ENCODE assay signal across 9 cellular contexts in the genomic region with DNA sequence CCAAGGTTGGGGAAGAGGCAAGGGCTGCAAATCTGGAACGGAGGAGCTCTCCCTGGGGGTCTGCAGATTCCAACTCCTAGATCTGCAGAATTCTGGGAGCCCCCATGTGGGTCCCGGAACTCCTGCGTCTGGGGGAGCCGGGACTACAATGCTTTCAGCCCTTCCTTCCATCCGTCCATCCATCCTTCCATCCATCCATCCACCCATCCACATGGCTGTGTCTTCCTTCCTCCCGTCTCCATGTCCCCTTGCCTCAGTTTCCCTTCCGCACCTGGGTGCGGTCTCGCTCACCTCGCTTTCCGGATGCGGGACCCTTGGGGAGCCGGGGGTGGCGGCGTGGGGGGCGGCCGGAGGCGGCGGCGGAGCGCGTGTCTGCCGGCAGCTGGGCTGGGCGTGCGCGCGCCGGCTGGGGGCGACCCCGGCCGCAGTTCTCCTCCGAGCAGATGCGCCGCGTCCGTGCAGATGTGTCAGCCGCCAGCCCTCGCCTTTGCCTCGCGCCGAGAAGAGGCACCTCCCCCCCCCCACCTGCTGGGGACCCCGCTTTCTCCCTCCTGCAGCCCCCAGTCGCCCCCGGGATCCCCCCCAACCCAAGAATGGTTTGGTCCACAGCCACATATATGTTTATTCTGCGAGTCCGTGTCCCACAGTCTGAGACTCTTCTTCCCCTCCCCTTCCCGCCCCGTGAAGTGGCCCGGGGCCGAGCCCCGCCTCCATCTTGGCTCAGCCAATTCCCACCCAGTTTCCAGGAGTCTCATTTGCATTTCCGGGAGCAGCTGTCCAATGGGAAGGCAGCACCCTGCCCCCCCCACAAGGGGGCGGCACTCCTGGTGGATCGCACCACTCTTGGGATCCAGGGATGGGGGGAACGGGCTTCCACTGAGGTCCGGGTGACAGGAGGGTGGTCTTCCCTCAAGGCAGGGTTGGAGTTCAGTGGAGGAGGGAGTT. TPM values are rescaled to one million over a fixed set of nuclear protein-coding genes. Genes with fewer than 3 reads are reported as not detected.
A peak's percentile ranks its signal among the peaks of the same experiment; 100 is the strongest.
DNase-seq lines count a peak whose midpoint lies in the region; ATAC-seq, FAIRE-seq and TF ChIP-seq lines count a peak whose summit lies in the region.
"Had no signal": no experiment of that assay in that cellular context is flagged by ENCODE, and none has a peak within 500 bp of the region (broad histone marks: within the 10 kb centered on the region; RNA-seq: fewer than 3 reads in every experiment).

No MANE protein-coding gene starts in this region.

- H3K4me3 ChIP-seq in Karpas-422 (ENCODE audit: low read length) (no peak overlapping the region), RWPE2 (ENCODE audit: severe bottlenecking) (no peak overlapping the region), bronchial epithelial cell (ENCODE audit: low read depth, low read length) (no peak overlapping the region), vagina (peak overlapping the region in 1 of 2 donors; percentile 14)

- no peaks in the 10 kb centered on the region for H3K4me1 ChIP-seq in Karpas-422 (ENCODE audit: low read length)
- no peaks in the 10 kb centered on the region for H3K4me1 ChIP-seq in RWPE2 (ENCODE audit: insufficient read depth, poor library complexity, severe bottlenecking)
- peaks cover 24% of the 10 kb centered on the region for H3K4me1 ChIP-seq in vagina

- peak overlapping the region in 1 of 5 donors; percentile 32 for H3K4me3 Mint-ChIP-seq in immature natural killer cell

- peaks cover 0 to 10% (median 6%) of the 10 kb centered on the region in 3 donors for H3K36me3 Mint-ChIP-seq in immature natural killer cell

- no peaks in the 10 kb centered on the region for H3K9me2 ChIP-seq in Karpas-422 (replicated peaks; ENCODE audit: insufficient read depth, low read length)

- H3K36me3 ChIP-seq in Karpas-422 (ENCODE audit: insufficient read depth, low read length) (peaks cover 6% of the 10 kb centered on the region), RWPE2 (ENCODE audit: low read depth) (no peaks in the 10 kb centered on the region), bronchial epithelial cell (ENCODE audit: control insufficient read depth, insufficient read depth, low read length) (no peaks in the 10 kb centered on the region), vagina (peaks cover 0 to 5% of the 10 kb centered on the region in 2 donors)

- ATAC-seq in RWPE2 (ENCODE audit: low read depth) (peak; percentile 48; the same call in 2 of the 3 replicates), HG02763 (IDR thresholded peaks at IDR 0.05; ENCODE audit: unreplicated experiment) (no peak)

- no peak for TF ChIP-seq POLR2A in vagina (IDR thresholded peaks at IDR 0.05)

- H3K27ac ChIP-seq in Karpas-422 (ENCODE audit: low read length) (no peak overlapping the region), RWPE2 (ENCODE audit: poor library complexity, severe bottlenecking) (no peak overlapping the region), vagina (no peak overlapping the region)

- H3K79me2 ChIP-seq in Karpas-422 (ENCODE audit: low read length) = no peaks in the 10 kb centered on the region; the same call in 1 of the 2 replicates

- no peaks in the 10 kb centered on the region; the same call in 1 of the 2 replicates for H4K20me1 ChIP-seq in Karpas-422 (ENCODE audit: insufficient read depth, low read depth, low read length)

- intact Hi-C loops in vagina (cut with DNase I) = no loop called here

- H3K4me1 Mint-ChIP-seq in immature natural killer cell = peaks cover 6 to 14% of the 10 kb centered on the region in 2 donors

- H3K27me3 Mint-ChIP-seq in immature natural killer cell (ENCODE audit: low read depth in 3 of 3) = peaks cover 7 to 11% (median 8%) of the 10 kb centered on the region in 3 donors

- H3K27ac Mint-ChIP-seq in immature natural killer cell = no peak overlapping the region

- H2AFZ ChIP-seq in Karpas-422 (ENCODE audit: low read length) = no peak overlapping the region

- DNase-seq in COR-L47 (lab: John Stamatoyannopoulos, UW) = peak; percentile 90
- peak; percentile 88 for DNase-seq in Karpas-422
- peak; percentile 51 for DNase-seq in RWPE2 (ENCODE audit: low spot score)
- DNase-seq in bronchial epithelial cell (ENCODE audit: low read depth) = peak; percentile 31
- peak; percentile 31 to 44 (median 38) for DNase-seq in immature natural killer cell
- peak; percentile 61 for DNase-seq in smooth muscle cell of the brain vasculature (ENCODE audit: low read depth, low spot score)
- DNase-seq in vagina (ENCODE audit: extremely low spot score in 2 of 2) = no peak

- TF ChIP-seq CTCF in RWPE2 (IDR thresholded peaks at IDR 0.05; ENCODE audit: poor library complexity, severe bottlenecking) (no peak), bronchial epithelial cell (IDR thresholded peaks at IDR 0.05; ENCODE audit: insufficient read depth, low read length, severe bottlenecking) (no peak), vagina (IDR thresholded peaks at IDR 0.05) (no peak)

- no peak overlapping the region for H3K4me2 ChIP-seq in Karpas-422 (ENCODE audit: low read depth, low read length, poor library complexity, severe bottlenecking)

- no peak overlapping the region for H3K9ac ChIP-seq in Karpas-422 (ENCODE audit: low read length)

- no peaks in the 10 kb centered on the region for H3K27me3 ChIP-seq in Karpas-422 (ENCODE audit: low read length)
- H3K27me3 ChIP-seq in RWPE2 (ENCODE audit: insufficient read depth, poor library complexity, severe bottlenecking) = peaks cover 18% of the 10 kb centered on the region
- H3K27me3 ChIP-seq in bronchial epithelial cell (ENCODE audit: control insufficient read depth, insufficient read depth, low read length) = peaks cover 13% of the 10 kb centered on the region
- H3K27me3 ChIP-seq in vagina = peaks cover 17% of the 10 kb centered on the region

- H3K9me3 ChIP-seq in Karpas-422 (ENCODE audit: low read length) (no peaks in the 10 kb centered on the region), RWPE2 (ENCODE audit: severe bottlenecking) (no peaks in the 10 kb centered on the region), vagina (no peaks in the 10 kb centered on the region)

- no peak for FAIRE-seq in bronchial epithelial cell (lab: Jason Lieb, UNC)
- FAIRE-seq: islet of Langerhans had no signal

- H3K9me3 Mint-ChIP-seq in immature natural killer cell = no peaks in the 10 kb centered on the region

RNA-seq across cellular contexts. Expression of gene ISOC2, which starts 8.8 kb away (rescaled TPM):
- total RNA-seq in Karpas-422 (2014; rRNA removed; shearing (Covaris generic); ENCODE audit: low replicate concordance) = 102 and 151 TPM in 2 replicates
- total RNA-seq in bronchial epithelial cell (33.2 and 33.3 TPM in 2 replicates), vagina (61.4 TPM)
- 10 to 100 TPM; 30.4 to 46.0 (median 34.2) TPM for polyA plus RNA-seq in immature natural killer cell

RNA-seq across cellular contexts. Expression of gene SHISA7, which starts 9.6 kb away (rescaled TPM):
- total RNA-seq in Karpas-422 (2014; rRNA removed; shearing (Covaris generic); ENCODE audit: low replicate concordance) = not detected in 2 replicates
- total RNA-seq in bronchial epithelial cell (not detected in 2 replicates), vagina (0.25 TPM)
- polyA plus RNA-seq in immature natural killer cell = not detected

RNA-seq across cellular contexts. Expression of gene C19orf85, which starts 11.9 kb away (rescaled TPM):
- not detected in 2 replicates for total RNA-seq in Karpas-422 (2014; rRNA removed; shearing (Covaris generic); ENCODE audit: low replicate concordance)
- total RNA-seq in bronchial epithelial cell = not detected in 2 replicates
- not detected for polyA plus RNA-seq in immature natural killer cell
- total RNA-seq in vagina = not detected

RNA-seq across cellular contexts. Expression of gene ZNF628, which starts 23.8 kb away (rescaled TPM):
- 1.1 and 6.2 TPM in 2 replicates for total RNA-seq in Karpas-422 (2014; rRNA removed; shearing (Covaris generic); ENCODE audit: low replicate concordance)
- total RNA-seq in bronchial epithelial cell = 0.79 and 1.0 TPM in 2 replicates
- polyA plus RNA-seq in immature natural killer cell = under 1 TPM; 0.14 to 0.72 (median 0.21) TPM
- 2.7 TPM for total RNA-seq in vagina

RNA-seq across cellular contexts. Expression of gene NAT14, which starts 32.3 kb away (rescaled TPM):
- 29.7 and 57.2 TPM in 2 replicates for total RNA-seq in Karpas-422 (2014; rRNA removed; shearing (Covaris generic); ENCODE audit: low replicate concordance)
- 2.4 and 3.5 TPM in 2 replicates for total RNA-seq in bronchial epithelial cell
- polyA plus RNA-seq in immature natural killer cell = 1 to 10 TPM in 2 of 3 donors, not detected in 1; 2.7 to 4.8 TPM
- 14.2 TPM for total RNA-seq in vagina

Comparison
In these comparisons a context has a peak if more than half of its experiments do, and no peak if none do; other contexts are left out.
1. DNase-seq: peak in COR-L47 (single experiment), Karpas-422 (single experiment), RWPE2 (single experiment), bronchial epithelial cell (single experiment), immature natural killer cell (3 of 3) and smooth muscle cell of the brain vasculature (single experiment); none in vagina (0 of 2).